12 cellular contexts compared by ENCODE assay signal in the genomic region with DNA sequence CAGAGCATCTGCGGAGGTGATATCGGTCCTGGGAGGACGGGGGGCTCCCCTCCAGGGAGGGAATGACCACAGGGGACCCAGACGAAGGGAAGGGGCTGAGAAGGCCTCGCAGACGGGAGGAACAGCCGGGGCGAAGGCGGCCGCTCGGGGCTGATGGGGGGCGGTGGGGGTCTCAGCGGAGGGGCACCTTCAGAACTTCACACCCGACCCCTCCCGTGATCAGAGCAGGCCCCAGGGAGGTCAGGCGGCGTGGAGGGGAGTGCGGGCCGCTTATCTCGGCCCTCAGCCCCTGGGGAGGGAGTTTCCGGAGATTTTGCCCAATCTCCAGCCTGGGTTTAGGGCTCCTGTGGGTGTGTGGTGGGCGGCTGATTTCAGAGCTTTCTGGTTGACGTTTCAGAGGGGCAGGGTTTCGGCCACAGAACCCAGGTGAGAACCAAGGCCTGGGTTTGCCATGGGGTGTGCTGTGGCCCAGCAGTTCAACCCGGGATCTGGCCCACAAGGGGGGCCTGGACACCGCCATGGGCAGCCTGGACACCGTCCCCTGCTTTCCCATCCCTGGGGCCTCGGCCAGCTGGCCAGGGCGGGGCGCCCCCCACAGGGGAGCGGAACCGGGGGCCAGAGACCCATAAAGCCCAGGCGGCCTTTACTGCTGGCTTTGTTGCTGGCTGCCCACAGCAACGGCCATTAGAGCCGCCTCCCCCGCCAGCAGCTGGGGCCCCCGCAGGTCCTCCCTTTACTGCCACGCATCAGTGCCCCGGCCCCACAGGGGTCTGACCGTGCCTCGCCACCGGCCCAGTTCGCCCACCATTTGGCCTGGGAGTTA. TPM values are rescaled to one million over a fixed set of nuclear protein-coding genes. Genes with fewer than 3 reads are reported as not detected.
DNase-seq lines count a peak whose midpoint lies in the region; ATAC-seq and TF ChIP-seq lines count a peak whose summit lies in the region.
"Had no signal": no experiment of that assay in that cellular context is flagged by ENCODE, and none has a peak within 500 bp of the region (broad histone marks: within the 10 kb centered on the region; RNA-seq: fewer than 3 reads in every experiment).

No MANE protein-coding gene starts in this region.

- no peaks in the 10 kb centered on the region for H3K9me3 ChIP-seq in cardiac muscle cell (ENCODE audit: low read depth)
- H3K9me3 ChIP-seq in HUES48 (ENCODE audit: control insufficient read depth, insufficient read depth, low read length), result no peaks in the 10 kb centered on the region

- no peak overlapping the region for H3K9ac ChIP-seq in HUES48 (ENCODE audit: low read depth, low read length)

- H3K36me3 ChIP-seq in cardiac muscle cell (no peaks in the 10 kb centered on the region), HUES48 (ENCODE audit: control insufficient read depth, insufficient read depth, low read length) (peaks cover 3% of the 10 kb centered on the region; the same call in 1 of the 2 replicates)

- intact Hi-C loops in cardiac septum (cut with DNase I), result no loop called here

- no peak for TF ChIP-seq CTCF in cardiac muscle cell (IDR thresholded peaks at IDR 0.05; ENCODE audit: low read depth, low read length)

- peak in 1 of 2 donors; percentile 46 for DNase-seq in cardiac muscle cell (ENCODE audit: low read depth in 1 of 2, low spot score in 1 of 2)
- DNase-seq in cardiac septum (ENCODE audit: low spot score), result no peak
- peak; percentile 54 to 67 for DNase-seq in erythroblast (lab: John Stamatoyannopoulos, UW)
- no peak for DNase-seq in activated CD4-positive, alpha-beta T cell treated with anti-CD3 and anti-CD28 coated beads, Interleukin-2, amount 50 U/mL, for 4 hours
- DNase-seq in T-helper 2 cell, result no peak
- no peak for DNase-seq in NCI-H2029 treated with DMSO at 0.1 percent for 48 hours (lab: John Stamatoyannopoulos, UW)
- DNase-seq: activated CD4-positive, alpha-beta T cell treated with anti-CD3 and anti-CD28 coated beads, Interleukin-2, amount 10 ng/mL, durations not matched to agents 24 days and 14 days; effector memory CD4-positive, alpha-beta T cell; stimulated activated naive CD8-positive, alpha-beta T cell treated with anti-CD3 and anti-CD28 coated beads, Interleukin-15, amount 100 ng/mL, for 72 hours had no signal

- ATAC-seq in GM19328 (IDR thresholded peaks at IDR 0.05; ENCODE audit: unreplicated experiment), result no peak
- ATAC-seq: stimulated activated naive CD8-positive, alpha-beta T cell treated with anti-CD3 and anti-CD28 coated beads, Interleukin-15, amount 100 ng/mL, for 72 hours had no signal

- TF ChIP-seq POLR2A in erythroblast (IDR thresholded peaks at IDR 0.05; ENCODE audit: low read length), result no peak

- no peaks in the 10 kb centered on the region for H3K27me3 ChIP-seq in cardiac muscle cell
- no peaks in the 10 kb centered on the region for H3K27me3 ChIP-seq in HUES48 (ENCODE audit: control insufficient read depth, insufficient read depth, low read length)

- H3K4me3 ChIP-seq in cardiac muscle cell, result no peak overlapping the region
- H3K4me3 ChIP-seq in HUES48 (ENCODE audit: low read depth, low read length), result no peak overlapping the region

- H3K27ac ChIP-seq in cardiac muscle cell (peak overlapping the region; percentile 91), HUES48 (ENCODE audit: low read depth, low read length) (peak overlapping the region; percentile 64)

- H3K4me1 ChIP-seq in cardiac muscle cell (ENCODE audit: low read depth) (peaks cover 41% of the 10 kb centered on the region), HUES48 (ENCODE audit: control insufficient read depth, insufficient read depth, low read length) (peaks cover 18% of the 10 kb centered on the region)

RNA-seq across cellular contexts. Expression of gene ARID3A, which starts 29.0 kb away (rescaled TPM):
- total RNA-seq in cardiac muscle cell (59.7 and 62.3 TPM in 2 replicates), cardiac septum (7.8 TPM)
- polyA plus RNA-seq in cardiac muscle cell, result 39.1 and 48.7 TPM in 2 replicates

RNA-seq across cellular contexts. Expression of gene WDR18, which starts 29.3 kb away (rescaled TPM):
- total RNA-seq in cardiac muscle cell (136 and 143 TPM in 2 replicates), cardiac septum (17.6 TPM)
- polyA plus RNA-seq in cardiac muscle cell, result 241 and 262 TPM in 2 replicates

RNA-seq across cellular contexts. Expression of gene KISS1R, which starts 37.8 kb away (rescaled TPM):
- total RNA-seq in cardiac muscle cell (0.46 and 1.2 TPM in 2 replicates), cardiac septum (not detected)
- polyA plus RNA-seq in cardiac muscle cell, result 1.9 and 3.2 TPM in 2 replicates
- total RNA-seq: A172 had no signal

RNA-seq across cellular contexts. Expression of gene R3HDM4, which starts 41.9 kb away (rescaled TPM):
- total RNA-seq in cardiac muscle cell (60.3 and 66.2 TPM in 2 replicates), cardiac septum (24.5 TPM)
- polyA plus RNA-seq in cardiac muscle cell, result 82.1 and 86.7 TPM in 2 replicates

RNA-seq across cellular contexts. Expression of gene GRIN3B, which starts 45.3 kb away (rescaled TPM):
- total RNA-seq in cardiac muscle cell (5.4 and 8.5 TPM in 2 replicates), cardiac septum (not detected)
- polyA plus RNA-seq in cardiac muscle cell, result 3.0 and 4.9 TPM in 2 replicates
- total RNA-seq: A172 had no signal

Comparison
In these comparisons a context has a peak if more than half of its experiments do, and no peak if none do; other contexts are left out.
1. DNase-seq: peak in erythroblast (2 of 2); none in cardiac septum (single experiment), activated CD4-positive, alpha-beta T cell treated with anti-CD3 and anti-CD28 coated beads, Interleukin-2, amount 50 U/mL, for 4 hours (0 of 2), T-helper 2 cell (0 of 5) and NCI-H2029 treated with DMSO at 0.1 percent for 48 hours (single experiment).